In genomic region chr20:38133680-38134426, GRCh38 we compare ENCODE assay signal across 1 cellular context.
TF ChIP-seq lines count a peak whose summit lies in the region.

No MANE protein-coding gene starts in this region.

TF ChIP-seq in HepG2, 621 proteins besides CTCF, POLR2A, EP300 and RAD21 (continued from another document and continues in another):
- TF ChIP-seq ZXDC (CRISPR knock-in tag; IDR thresholded peaks at IDR 0.05) (no peak), NRL (CRISPR knock-in tag; IDR thresholded peaks at IDR 0.05; ENCODE audit: borderline replicate concordance) (no peak), ZNF281 (CRISPR knock-in tag; IDR thresholded peaks at IDR 0.05; ENCODE audit: borderline replicate concordance) (no peak), MIXL1 (CRISPR knock-in tag; IDR thresholded peaks at IDR 0.05) (no peak), YEATS4 (CRISPR knock-in tag; IDR thresholded peaks at IDR 0.05; ENCODE audit: borderline replicate concordance) (no peak), SETDB1 (CRISPR knock-in tag; IDR thresholded peaks at IDR 0.05; ENCODE audit: borderline replicate concordance) (0 out of 2 replicates have a peak, but pooled peaks have one; percentile 43), ZNF230 (CRISPR knock-in tag; IDR thresholded peaks at IDR 0.05) (no peak), ZNF781 (CRISPR knock-in tag; IDR thresholded peaks at IDR 0.05; ENCODE audit: borderline replicate concordance, not compliant biosample characterization) (peak; percentile 19), ETS1 (CRISPR knock-in tag; IDR thresholded peaks at IDR 0.05) (0 out of 2 replicates have a peak, but pooled peaks have one; percentile 56), NCOA5 (CRISPR knock-in tag; IDR thresholded peaks at IDR 0.05) (no peak), TCF7L2 (IDR thresholded peaks at IDR 0.05; ENCODE audit: low read depth, low read length) (no peak), HNF4A (CRISPR knock-in tag; IDR thresholded peaks at IDR 0.05) (peak; percentile 39; the same call in 1 of the 2 replicates), AKNA (CRISPR knock-in tag; IDR thresholded peaks at IDR 0.05; ENCODE audit: borderline replicate concordance) (no peak), ZNF580 (CRISPR knock-in tag; IDR thresholded peaks at IDR 0.05; ENCODE audit: borderline replicate concordance, low read depth) (0 out of 2 replicates have a peak, but pooled peaks have one; percentile 18), NFRKB (IDR thresholded peaks at IDR 0.05) (no peak), RARA (CRISPR knock-in tag; IDR thresholded peaks at IDR 0.05) (peak; percentile 48), ZNF598 (CRISPR knock-in tag; IDR thresholded peaks at IDR 0.05; ENCODE audit: borderline replicate concordance) (peak; percentile 30; the same call in 1 of the 2 replicates), AGO2 (optimal IDR thresholded peaks at IDR 0.05; ENCODE audit: low read depth, low read length) (no peak), ZNF142 (CRISPR knock-in tag; IDR thresholded peaks at IDR 0.05) (peak; percentile 17; the same call in 1 of the 2 replicates), NFIC (IDR thresholded peaks at IDR 0.05; ENCODE audit: low read length) (no peak), SP4 (CRISPR knock-in tag; IDR thresholded peaks at IDR 0.05) (peak; percentile 27; the same call in 1 of the 2 replicates), KDM6A (CRISPR knock-in tag; IDR thresholded peaks at IDR 0.05; ENCODE audit: low read depth) (no peak), ZNF619 (CRISPR knock-in tag; IDR thresholded peaks at IDR 0.05) (no peak), ZBTB21 (CRISPR knock-in tag; IDR thresholded peaks at IDR 0.05) (no peak), ZNF567 (CRISPR knock-in tag; IDR thresholded peaks at IDR 0.05; ENCODE audit: borderline replicate concordance) (no peak), THAP9 (CRISPR knock-in tag; IDR thresholded peaks at IDR 0.05; ENCODE audit: borderline replicate concordance) (0 out of 2 replicates have a peak, but pooled peaks have one; percentile 31), GMEB2 (CRISPR knock-in tag; IDR thresholded peaks at IDR 0.05; ENCODE audit: low read depth) (no peak), TCF7 (IDR thresholded peaks at IDR 0.05; ENCODE audit: low read depth) (no peak), POGK (CRISPR knock-in tag; conservative IDR thresholded peaks at IDR 0.05) (no peak)
